11 cellular contexts compared by ENCODE assay signal in the genomic region with DNA sequence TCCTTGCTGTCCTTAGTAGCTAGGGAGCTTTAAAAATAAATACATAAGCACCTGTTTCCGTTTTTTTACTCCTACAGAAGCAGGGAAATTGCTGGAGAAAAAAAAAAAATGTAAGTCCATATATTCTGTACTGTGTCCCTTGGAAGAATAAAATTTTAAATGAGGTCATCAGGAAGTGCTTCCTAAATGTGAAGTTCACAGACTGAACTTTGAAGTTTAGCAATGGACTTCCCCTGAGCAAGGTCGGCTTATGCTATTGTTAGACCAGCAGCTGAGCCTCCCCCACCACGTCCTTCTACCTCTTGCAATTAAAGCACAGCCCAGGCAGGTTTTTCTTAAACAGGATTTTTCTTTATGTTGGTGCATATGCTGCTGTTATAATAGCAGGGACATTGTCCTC. TPM values are rescaled to one million over a fixed set of nuclear protein-coding genes. Genes with fewer than 3 reads are reported as not detected.
A peak's percentile ranks its signal among the peaks of the same experiment; 100 is the strongest.
DNase-seq lines count a peak whose midpoint lies in the region; ATAC-seq and TF ChIP-seq lines count a peak whose summit lies in the region.
"Had no signal": no experiment of that assay in that cellular context is flagged by ENCODE, and none has a peak within 500 bp of the region (broad histone marks: within the 10 kb centered on the region; RNA-seq: fewer than 3 reads in every experiment).

No MANE protein-coding gene starts in this region.

- intact Hi-C loops in Right ventricle myocardium inferior (cut with DNase I), result no loop called here
- intact Hi-C loops in left cardiac atrium (cut with DNase I), result no loop called here

- ATAC-seq in Right ventricle myocardium inferior (peak; percentile 21), left cardiac atrium (no peak)

- TF ChIP-seq CTCF in type B pancreatic cell (conservative IDR thresholded peaks at IDR 0.05), result no peak

- DNase-seq in Right ventricle myocardium inferior (ENCODE audit: missing footprints) (no peak), left cardiac atrium (no peak), UCSD-AML1 (lab: John Stamatoyannopoulos, UW; ENCODE audit: unreplicated experiment) (peak; percentile 18), kidney tubule cell (ENCODE audit: low spot score) (peak; percentile 65), type B pancreatic cell (ENCODE audit: extremely low spot score, unreplicated experiment) (no peak), SW480 (ENCODE audit: low spot score) (no peak)
- DNase-seq in activated effector memory CD4-positive, alpha-beta T cell treated with Interleukin-2 at 50 U/mL for 16 hours, result no peak
- DNase-seq in activated CD4-positive, alpha-beta T cell treated with anti-CD3 and anti-CD28 coated beads for 4 hours, result no peak
- DNase-seq: NCI-H187 had no signal

- H3K9me3 Mint-ChIP-seq in type B pancreatic cell, result no peaks in the 10 kb centered on the region

- H3K4me1 Mint-ChIP-seq in type B pancreatic cell (ENCODE audit: unreplicated experiment), result peaks cover 26% of the 10 kb centered on the region
- H3K4me1 Mint-ChIP-seq: B cell had no signal

- peaks cover 3% of the 10 kb centered on the region for H3K36me3 Mint-ChIP-seq in type B pancreatic cell

- peak overlapping the region; percentile 29 for H3K27ac Mint-ChIP-seq in type B pancreatic cell
- H3K27ac Mint-ChIP-seq: B cell had no signal

- no peaks in the 10 kb centered on the region for H3K27me3 Mint-ChIP-seq in type B pancreatic cell

- H3K4me3 Mint-ChIP-seq in type B pancreatic cell, result peak overlapping the region; percentile 12
- H3K4me3 Mint-ChIP-seq: B cell had no signal

RNA-seq across cellular contexts. Expression of gene LIPC, which starts 26.3 kb away (rescaled TPM):
- total RNA-seq in Right ventricle myocardium inferior, result 0.70 TPM
- total RNA-seq in left cardiac atrium, result under 1 TPM; 0.50 to 0.68 TPM
- 10.9 and 33.1 TPM in 2 replicates for total RNA-seq in type B pancreatic cell (ENCODE audit: low replicate concordance)
- total RNA-seq: B cell, osteocyte had no signal

Comparison
In these comparisons a context has a peak if more than half of its experiments do, and no peak if none do; other contexts are left out.
1. DNase-seq: peak in UCSD-AML1 (single experiment) and kidney tubule cell (single experiment); none in Right ventricle myocardium inferior (single experiment), left cardiac atrium (single experiment), type B pancreatic cell (single experiment), activated effector memory CD4-positive, alpha-beta T cell treated with Interleukin-2 at 50 U/mL for 16 hours (single experiment), activated CD4-positive, alpha-beta T cell treated with anti-CD3 and anti-CD28 coated beads for 4 hours (0 of 2) and SW480 (single experiment).